26 cellular contexts compared by ENCODE assay signal in the genomic region with DNA sequence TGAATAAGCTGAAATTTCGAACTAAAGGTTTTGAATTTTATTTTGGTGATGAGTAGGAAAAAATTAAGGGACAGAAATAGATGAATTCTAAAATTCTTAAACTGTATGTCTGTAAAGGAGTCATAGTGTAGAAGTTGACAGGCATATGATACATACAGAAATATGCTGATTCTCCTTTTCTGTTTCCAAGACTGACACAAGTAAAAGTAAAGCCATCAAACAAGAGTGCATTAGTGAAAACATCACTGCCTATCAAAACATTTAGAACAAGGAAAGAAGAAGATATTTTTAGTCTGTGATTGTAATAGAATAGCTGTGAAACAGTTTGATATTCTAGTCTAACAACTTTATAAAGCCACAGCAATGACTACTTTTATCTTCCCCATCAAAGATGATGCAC.
"Had no signal": no experiment of that assay in that cellular context is flagged by ENCODE, and none has a peak within 500 bp of the region (broad histone marks: within the 10 kb centered on the region; RNA-seq: fewer than 3 reads in every experiment).

No MANE protein-coding gene starts in this region.

- ATAC-seq: effector memory CD8-positive, alpha-beta T cell; esophagus mucosa; gastrocnemius medialis; heart right ventricle; left cardiac atrium; left lung; left ventricle myocardium superior; lower lobe of right lung; mucosa of descending colon had no signal

- H3K27me3 ChIP-seq: dorsolateral prefrontal cortex, esophagus squamous epithelium, gastrocnemius medialis, heart right ventricle, left lung had no signal

- H3K27ac ChIP-seq: coronary artery, dorsolateral prefrontal cortex, esophagus squamous epithelium, gastrocnemius medialis, heart right ventricle, left lung, lower lobe of right lung had no signal

- H3K36me3 Mint-ChIP-seq: mesothelial cell of epicardium had no signal

- H3K36me3 ChIP-seq: esophagus squamous epithelium, gastrocnemius medialis, heart right ventricle, left lung, lower lobe of right lung had no signal

- H3K27me3 Mint-ChIP-seq: effector memory CD8-positive, alpha-beta T cell had no signal

- H3K9me3 ChIP-seq: esophagus squamous epithelium, gastrocnemius medialis, heart right ventricle, left lung, lower lobe of right lung, mucosa of descending colon had no signal

- FAIRE-seq: colon, endothelial cell of umbilical vein, islet of Langerhans, keratinocyte had no signal

- H3K9me3 Mint-ChIP-seq: mesothelial cell of epicardium had no signal

- H3K4me3 Mint-ChIP-seq: effector memory CD8-positive, alpha-beta T cell; mesothelial cell of epicardium had no signal

- H3K27ac Mint-ChIP-seq: effector memory CD8-positive, alpha-beta T cell had no signal

- H3K4me3 ChIP-seq: coronary artery, dorsolateral prefrontal cortex, esophagus squamous epithelium, gastrocnemius medialis, heart right ventricle, left lung, lower lobe of right lung, mucosa of descending colon had no signal

- DNase-seq: dermis blood vessel endothelial cell; dorsolateral prefrontal cortex; effector CD4-positive, alpha-beta T cell; effector memory CD8-positive, alpha-beta T cell; erythroblast; esophagus squamous epithelium; foreskin fibroblast; foreskin melanocyte; gastrocnemius medialis; glutamatergic neuron; head of caudate nucleus; heart right ventricle; hippocampal formation; left cardiac atrium; left lung; left ventricle myocardium superior; lower lobe of right lung; mesenchymal stem cell; mucosa of descending colon had no signal

- H3K4me1 ChIP-seq: gastrocnemius medialis, heart right ventricle, left lung, lower lobe of right lung had no signal
